In genomic region chr18:38718365-38718901, GRCh38 we compare ENCODE assay signal across 25 cellular contexts.
"Had no signal": no experiment of that assay in that cellular context is flagged by ENCODE, and none has a peak within 500 bp of the region (broad histone marks: within the 10 kb centered on the region; RNA-seq: fewer than 3 reads in every experiment).

No MANE protein-coding gene starts in this region.

- ATAC-seq: activated CD8-positive, alpha-beta memory T cell treated with anti-CD3 and anti-CD28 coated beads, Interleukin-2, amount 10 ng/mL, durations not matched to agents 7 days and 5 days; activated CD8-positive, alpha-beta T cell treated with anti-CD3 and anti-CD28 coated beads for 36 hours; left ventricle myocardium superior; mucosa of descending colon; stimulated activated naive B cell treated with anti-CD40 and anti-IgM and Interleukin-4, amounts not matched to agents 10 μg/mL and 1 μg/mL and 100 μg/mL, for 72 hours had no signal

- H3K27me3 ChIP-seq: vagina had no signal

- H3K9ac ChIP-seq: parathyroid adenoma had no signal

- H3K9me3 ChIP-seq: vagina had no signal

- H3K4me3 Mint-ChIP-seq: activated CD4-positive, alpha-beta T cell treated with anti-CD3 and anti-CD28 coated beads, Interleukin-2, amount 10 ng/mL, durations not matched to agents 7 days and 5 days; activated CD8-positive, alpha-beta memory T cell treated with anti-CD3 and anti-CD28 coated beads, Interleukin-2, amount 10 ng/mL, durations not matched to agents 7 days and 5 days; activated CD8-positive, alpha-beta T cell treated with anti-CD3 and anti-CD28 coated beads for 36 hours; activated naive CD4-positive, alpha-beta T cell treated with anti-CD3 and anti-CD28 coated beads, Interleukin-2, amount 50 U/mL, for 24 hours; brain; dendritic cell treated with granulocyte-macrophage colony-stimulating factor and Interleukin-4, amounts not matched to agents 40 ng/mL and 50 ng/mL, for 4 days; nephron progenitor cell; stimulated activated naive B cell treated with anti-CD40 and anti-IgM and Interleukin-4, amounts not matched to agents 10 μg/mL and 1 μg/mL and 100 μg/mL, for 72 hours; T-helper 2 cell treated with Interferon-gamma antibody and Interleukin-4, amounts not matched to agents 5 μg/mL and 100 μg/mL, for 36 hours had no signal

- H3K4me1 ChIP-seq: parathyroid adenoma, vagina had no signal

- H3K4me3 ChIP-seq: mucosa of descending colon, vagina had no signal

- H3K36me3 ChIP-seq: vagina had no signal

- H3K79me2 ChIP-seq: parathyroid adenoma had no signal

- H3K36me3 Mint-ChIP-seq: activated CD8-positive, alpha-beta memory T cell treated with anti-CD3 and anti-CD28 coated beads, Interleukin-2, amount 10 ng/mL, durations not matched to agents 7 days and 5 days; activated naive CD4-positive, alpha-beta T cell treated with anti-CD3 and anti-CD28 coated beads, Interleukin-2, amount 50 U/mL, for 24 hours; brain; stimulated activated naive B cell treated with anti-CD40 and anti-IgM and Interleukin-4, amounts not matched to agents 10 μg/mL and 1 μg/mL and 100 μg/mL, for 72 hours had no signal

- H3K4me1 Mint-ChIP-seq: activated CD4-positive, alpha-beta T cell treated with anti-CD3 and anti-CD28 coated beads, Interleukin-2, amount 10 ng/mL, durations not matched to agents 7 days and 5 days; activated CD8-positive, alpha-beta memory T cell treated with anti-CD3 and anti-CD28 coated beads, Interleukin-2, amount 10 ng/mL, durations not matched to agents 7 days and 5 days; activated naive CD4-positive, alpha-beta T cell treated with anti-CD3 and anti-CD28 coated beads, Interleukin-2, amount 50 U/mL, for 24 hours; brain; stimulated activated naive B cell treated with anti-CD40 and anti-IgM and Interleukin-4, amounts not matched to agents 10 μg/mL and 1 μg/mL and 100 μg/mL, for 72 hours had no signal

- DNase-seq: activated CD4-positive, alpha-beta T cell treated with anti-CD3 and anti-CD28 coated beads, Interleukin-2, amount 10 ng/mL, durations not matched to agents 7 days and 5 days; activated CD4-positive, CD25-positive, alpha-beta regulatory T cell treated with anti-CD3 and anti-CD28 coated beads, Interleukin-2, amount 50 U/mL, for 72 hours; activated CD8-positive, alpha-beta memory T cell treated with anti-CD3 and anti-CD28 coated beads, Interleukin-2, amount 10 ng/mL, durations not matched to agents 7 days and 5 days; activated CD8-positive, alpha-beta T cell treated with anti-CD3 and anti-CD28 coated beads for 36 hours; activated effector memory CD4-positive, alpha-beta T cell treated with anti-CD3 and anti-CD28 coated beads, Interleukin-2, amount 50 U/mL, for 16 hours; activated T-cell treated with anti-CD3 and anti-CD28 coated beads for 4 hours; effector CD4-positive, alpha-beta T cell; foreskin fibroblast; hypothalamus; left ventricle myocardium superior; mesenchymal stem cell; nephron progenitor cell; nucleus accumbens; stimulated activated CD4-positive, alpha-beta T cell treated with anti-CD3 and anti-CD28 coated beads, Interleukin-2, amount 100 ng/mL, for 48 hours; stimulated activated CD8-positive, alpha-beta memory T cell treated with anti-CD3 and anti-CD28 coated beads, Interleukin-4, amount 100 ng/mL, for 48 hours; stimulated activated naive B cell treated with anti-CD40 and anti-IgM and Interleukin-4, amounts not matched to agents 10 μg/mL and 1 μg/mL and 100 μg/mL, for 72 hours; trophoblast cell had no signal

- H3K27ac ChIP-seq: parathyroid adenoma, vagina, VCaP had no signal

- H2AFZ ChIP-seq: parathyroid adenoma had no signal

- H3K27ac Mint-ChIP-seq: activated CD4-positive, alpha-beta T cell treated with anti-CD3 and anti-CD28 coated beads, Interleukin-2, amount 10 ng/mL, durations not matched to agents 7 days and 5 days; activated CD8-positive, alpha-beta memory T cell treated with anti-CD3 and anti-CD28 coated beads, Interleukin-2, amount 10 ng/mL, durations not matched to agents 7 days and 5 days; activated CD8-positive, alpha-beta T cell treated with anti-CD3 and anti-CD28 coated beads for 36 hours; activated naive CD4-positive, alpha-beta T cell treated with anti-CD3 and anti-CD28 coated beads, Interleukin-2, amount 50 U/mL, for 24 hours; brain; dendritic cell treated with granulocyte-macrophage colony-stimulating factor and Interleukin-4, amounts not matched to agents 40 ng/mL and 50 ng/mL, for 4 days; nephron progenitor cell; stimulated activated naive B cell treated with anti-CD40 and anti-IgM and Interleukin-4, amounts not matched to agents 10 μg/mL and 1 μg/mL and 100 μg/mL, for 72 hours; T-helper 2 cell treated with Interferon-gamma antibody and Interleukin-4, amounts not matched to agents 5 μg/mL and 100 μg/mL, for 36 hours had no signal

- H3K27me3 Mint-ChIP-seq: activated CD4-positive, alpha-beta T cell treated with anti-CD3 and anti-CD28 coated beads, Interleukin-2, amount 10 ng/mL, durations not matched to agents 7 days and 5 days; activated CD8-positive, alpha-beta memory T cell treated with anti-CD3 and anti-CD28 coated beads, Interleukin-2, amount 10 ng/mL, durations not matched to agents 7 days and 5 days; activated CD8-positive, alpha-beta T cell treated with anti-CD3 and anti-CD28 coated beads for 36 hours; brain; dendritic cell treated with granulocyte-macrophage colony-stimulating factor and Interleukin-4, amounts not matched to agents 40 ng/mL and 50 ng/mL, for 4 days; stimulated activated naive B cell treated with anti-CD40 and anti-IgM and Interleukin-4, amounts not matched to agents 10 μg/mL and 1 μg/mL and 100 μg/mL, for 72 hours had no signal
